ENCODE assay signal across 9 cellular contexts in genomic region chr4:87108142-87108546, GRCh38.
DNase-seq lines count a peak whose midpoint lies in the region; ATAC-seq and TF ChIP-seq lines count a peak whose summit lies in the region.
"Had no signal": no experiment of that assay in that cellular context is flagged by ENCODE, and none has a peak within 500 bp of the region (broad histone marks: within the 10 kb centered on the region; RNA-seq: fewer than 3 reads in every experiment).

No MANE protein-coding gene starts in this region.

- no peak for ATAC-seq in HG03045 (IDR thresholded peaks at IDR 0.05; ENCODE audit: unreplicated experiment)

- H3K27me3 Mint-ChIP-seq in activated T-helper 1 cell treated with anti-CD3 and anti-CD28 coated beads, Interleukin-12 subunit alpha, Interleukin-12 subunit beta, Interleukin-2, Interleukin-4 antibody, amounts not matched to agents 30 ng/mL and 10 ng/mL and 1 ng/mL, durations not matched to agents 14 hours and 24 hours and 36 hours (ENCODE audit: insufficient read depth), result no peaks in the 10 kb centered on the region

- peaks cover 33% of the 10 kb centered on the region for H3K36me3 Mint-ChIP-seq in activated T-helper 1 cell treated with anti-CD3 and anti-CD28 coated beads, Interleukin-12 subunit alpha, Interleukin-12 subunit beta, Interleukin-2, Interleukin-4 antibody, amounts not matched to agents 30 ng/mL and 10 ng/mL and 1 ng/mL, durations not matched to agents 14 hours and 24 hours and 36 hours (ENCODE audit: low read depth)

- peak overlapping the region; percentile 55 for H3K4me3 ChIP-seq in adipocyte (ENCODE audit: low read length)
- H3K4me3 ChIP-seq in right atrium auricular region, result no peak overlapping the region
- peak overlapping the region in 1 of 2 donors; percentile 36 for H3K4me3 ChIP-seq in stomach smooth muscle (ENCODE audit: low read length in 2 of 2)

- DNase-seq in HPDE6-E6E7 (ENCODE audit: extremely low spot score) (peak; percentile 65), adipocyte (ENCODE audit: low read depth) (peak; percentile 92), right atrium auricular region (ENCODE audit: low spot score) (no peak), DMS53 treated with DMSO at 0.1 percent for 48 hours (lab: John Stamatoyannopoulos, UW; ENCODE audit: unreplicated experiment) (no peak), HT-29 (ENCODE audit: low spot score) (no peak)
- DNase-seq in activated T-helper 1 cell treated with anti-CD3 and anti-CD28 coated beads, Interleukin-12 subunit alpha, Interleukin-12 subunit beta, Interleukin-2, Interleukin-4 antibody, amounts not matched to agents 30 ng/mL and 10 ng/mL and 1 ng/mL, durations not matched to agents 14 hours and 24 hours and 36 hours (ENCODE audit: low spot score), result no peak

- H3K36me3 ChIP-seq in adipocyte (ENCODE audit: control insufficient read depth, insufficient read depth, low read length, severe bottlenecking) (peaks cover 29% of the 10 kb centered on the region), right atrium auricular region (peaks cover 45% of the 10 kb centered on the region), stomach smooth muscle (ENCODE audit: control insufficient read depth in 2 of 2, insufficient read depth in 2 of 2, low read length in 2 of 2) (peaks cover 9 to 13% of the 10 kb centered on the region in 2 donors)

- no peak overlapping the region for H3K27ac Mint-ChIP-seq in activated T-helper 1 cell treated with anti-CD3 and anti-CD28 coated beads, Interleukin-12 subunit alpha, Interleukin-12 subunit beta, Interleukin-2, Interleukin-4 antibody, amounts not matched to agents 30 ng/mL and 10 ng/mL and 1 ng/mL, durations not matched to agents 14 hours and 24 hours and 36 hours

- no peaks in the 10 kb centered on the region for H3K9me3 Mint-ChIP-seq in activated T-helper 1 cell treated with anti-CD3 and anti-CD28 coated beads, Interleukin-12 subunit alpha, Interleukin-12 subunit beta, Interleukin-2, Interleukin-4 antibody, amounts not matched to agents 30 ng/mL and 10 ng/mL and 1 ng/mL, durations not matched to agents 14 hours and 24 hours and 36 hours

- H3K4me1 ChIP-seq in adipocyte (ENCODE audit: control insufficient read depth, insufficient read depth, low read length) (peaks cover 51% of the 10 kb centered on the region), right atrium auricular region (peaks cover 0 to 34% of the 10 kb centered on the region in 2 donors), stomach smooth muscle (ENCODE audit: control insufficient read depth, insufficient read depth, low read length) (peaks cover 18% of the 10 kb centered on the region)

- peak overlapping the region; percentile 14 for H3K9ac ChIP-seq in adipocyte (ENCODE audit: low read length)
- no peak overlapping the region for H3K9ac ChIP-seq in stomach smooth muscle (ENCODE audit: low read length in 2 of 2)

- intact Hi-C loops in activated T-helper 1 cell treated with anti-CD3 and anti-CD28 coated beads, Interleukin-12 subunit alpha, Interleukin-12 subunit beta, Interleukin-2, Interleukin-4 antibody, amounts not matched to agents 30 ng/mL and 10 ng/mL and 1 ng/mL, durations not matched to agents 14 hours and 24 hours and 36 hours (cut with micrococcal nuclease), result no loop called here

- TF ChIP-seq CTCF in right atrium auricular region (IDR thresholded peaks at IDR 0.05), result no peak

- peaks cover 19% of the 10 kb centered on the region for H3K4me1 Mint-ChIP-seq in activated T-helper 1 cell treated with anti-CD3 and anti-CD28 coated beads, Interleukin-12 subunit alpha, Interleukin-12 subunit beta, Interleukin-2, Interleukin-4 antibody, amounts not matched to agents 30 ng/mL and 10 ng/mL and 1 ng/mL, durations not matched to agents 14 hours and 24 hours and 36 hours (ENCODE audit: low read depth)

- H3K4me3 Mint-ChIP-seq in activated T-helper 1 cell treated with anti-CD3 and anti-CD28 coated beads, Interleukin-12 subunit alpha, Interleukin-12 subunit beta, Interleukin-2, Interleukin-4 antibody, amounts not matched to agents 30 ng/mL and 10 ng/mL and 1 ng/mL, durations not matched to agents 14 hours and 24 hours and 36 hours, result no peak overlapping the region

- H3K27me3 ChIP-seq in adipocyte (replicated peaks; ENCODE audit: control insufficient read depth, insufficient read depth, low read length) (no peaks in the 10 kb centered on the region), right atrium auricular region (no peaks in the 10 kb centered on the region), stomach smooth muscle (ENCODE audit: control insufficient read depth in 1 of 2, insufficient read depth in 2 of 2, low read length in 2 of 2) (no peaks in the 10 kb centered on the region)

- H3K27ac ChIP-seq in right atrium auricular region (peak overlapping the region; percentile 71 to 78), stomach smooth muscle (ENCODE audit: low read length) (peak overlapping the region; percentile 72)
- H3K27ac ChIP-seq: epithelial cell of prostate had no signal

- H3K9me3 ChIP-seq in adipocyte (ENCODE audit: control insufficient read depth, low read length) (no peaks in the 10 kb centered on the region), right atrium auricular region (no peaks in the 10 kb centered on the region), stomach smooth muscle (ENCODE audit: control insufficient read depth in 2 of 2, low read length in 2 of 2) (no peaks in the 10 kb centered on the region)

Comparison
In these comparisons a context has a peak if more than half of its experiments do, and no peak if none do; other contexts are left out.
1. DNase-seq: peak in HPDE6-E6E7 (single experiment) and adipocyte (single experiment); none in right atrium auricular region (single experiment), activated T-helper 1 cell treated with anti-CD3 and anti-CD28 coated beads, Interleukin-12 subunit alpha, Interleukin-12 subunit beta, Interleukin-2, Interleukin-4 antibody, amounts not matched to agents 30 ng/mL and 10 ng/mL and 1 ng/mL, durations not matched to agents 14 hours and 24 hours and 36 hours (single experiment), DMS53 treated with DMSO at 0.1 percent for 48 hours (single experiment) and HT-29 (single experiment).